ENCODE assay signal across 10 cellular contexts in the genomic region with DNA sequence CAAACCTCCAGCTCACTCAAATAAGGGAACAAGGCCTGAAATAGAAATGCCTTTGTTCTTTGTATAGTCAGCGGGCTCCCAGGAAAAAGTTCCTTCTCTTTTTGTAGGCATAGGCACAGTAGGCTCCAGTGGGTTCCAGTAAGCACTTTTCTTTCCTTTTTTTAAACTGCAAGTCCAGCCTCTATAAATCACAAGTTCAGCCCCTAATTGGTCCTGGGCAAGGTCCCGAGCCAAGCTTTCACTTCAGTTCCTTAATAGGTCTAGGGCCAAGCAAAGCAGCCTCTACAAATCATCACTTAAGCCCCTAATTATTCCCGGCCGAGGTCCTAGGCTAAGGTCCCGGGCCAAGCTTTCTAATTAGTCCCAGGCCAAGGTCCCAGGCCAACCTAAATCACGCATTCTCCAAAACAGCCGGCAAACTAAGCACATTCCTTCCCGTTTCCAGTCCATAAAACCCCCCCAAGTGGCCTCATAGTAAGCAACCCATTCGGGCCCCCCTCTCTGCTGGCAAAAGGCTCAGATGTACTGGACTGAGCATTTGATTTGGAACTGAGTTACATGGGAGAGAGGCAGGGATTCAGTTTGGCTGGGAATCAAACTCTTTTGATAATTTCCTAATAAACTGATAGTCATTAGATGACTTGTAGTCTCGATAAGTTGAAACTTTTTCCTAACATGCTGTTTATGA. TPM values are rescaled to one million over a fixed set of nuclear protein-coding genes. Genes with fewer than 3 reads are reported as not detected.
DNase-seq lines count a peak whose midpoint lies in the region; FAIRE-seq and TF ChIP-seq lines count a peak whose summit lies in the region.
"Not testable (repeated sequence)": the region's sequence is repeated elsewhere in the genome, so short reads cannot be mapped to it uniquely, and the experiment has no call there.
"Had no signal": no experiment of that assay in that cellular context is flagged by ENCODE, and none has a peak within 500 bp of the region (broad histone marks: within the 10 kb centered on the region; RNA-seq: fewer than 3 reads in every experiment).

No MANE protein-coding gene starts in this region.

- CTCF ChIA-PET in SK-N-SH (lab: Yijun Ruan, JAX), result interaction anchor here (1.5 kb wide), 1 partner anchor 206 kb away, joined by 4 read pairs; no protein-coding TSS in a partner anchor

- H3K9ac ChIP-seq in HUES64 (ENCODE audit: low read depth, low read length); SK-N-SH: not testable (repeated sequence)

- not testable (repeated sequence) for H3K27me3 Mint-ChIP-seq in CD14-positive monocyte (ENCODE audit: low read depth in 3 of 3)

- not testable (repeated sequence) for H3K9me3 ChIP-seq in HUES64 (ENCODE audit: insufficient read depth, low read depth, low read length); SK-N-SH; neutrophil; testis

- POLR2A ChIA-PET in SK-N-SH (lab: Yijun Ruan, JAX), result not testable (repeated sequence)

- H3K27me3 ChIP-seq in HUES64 (ENCODE audit: insufficient read depth, low read length), result peaks cover 28% of the 10 kb centered on the region
- not testable (repeated sequence) for H3K27me3 ChIP-seq in SK-N-SH (ENCODE audit: insufficient read depth); layer of hippocampus (ENCODE audit: control insufficient read depth, insufficient read depth, low read length); neutrophil; testis

- 44% methylated on average over 8 of the region's 10 CpGs for whole genome bisulfite sequencing in HUES64
- whole genome bisulfite sequencing in SK-N-SH (ENCODE audit: low lambda C conversion rate), result 31% methylated on average over 9 of the region's 10 CpGs
- 21 to 26% methylated on average over 9 to 10 of the region's 10 CpGs for WGBS in testis, 2 donors

- not testable (repeated sequence) for DNase-seq in CD14-positive monocyte (ENCODE audit: low spot score); SK-N-SH
- DNase-seq in cerebellar cortex (ENCODE audit: low spot score), result peak; percentile 68
- peak; percentile 17 to 18 for DNase-seq in frontal cortex (ENCODE audit: low spot score in 2 of 2)
- peak; percentile 67 for DNase-seq in testis

- not testable (repeated sequence) for TF ChIP-seq EP300 in SK-N-SH (IDR thresholded peaks at IDR 0.05; ENCODE audit: borderline replicate concordance in 1 of 2, low read depth in 1 of 2, low read length in 1 of 2)

- not testable (repeated sequence) for H3K4me2 ChIP-seq in SK-N-SH

- intact Hi-C loops in CD14-positive monocyte (cut with micrococcal nuclease); testis (cut with DNase I; ENCODE audit: low total_unique reads): not testable (repeated sequence)

- not testable (repeated sequence) for H3K36me3 ChIP-seq in HUES64 (ENCODE audit: insufficient read depth, low read length); SK-N-SH (replicated peaks in 1 of 2; ENCODE audit: control insufficient read depth in 1 of 2, insufficient read depth in 2 of 2, low read length in 1 of 2); neutrophil; testis (ENCODE audit: low read depth, missing control alignments)

- not testable (repeated sequence) for TF ChIP-seq POLR2A in testis (IDR thresholded peaks at IDR 0.05)

- peak overlapping the region; percentile 65; the same call in 1 of the 2 replicates for H2AFZ ChIP-seq in SK-N-SH (ENCODE audit: low read depth)

- peak overlapping the region; percentile 76 for H3K4me3 ChIP-seq in HUES64 (ENCODE audit: low read length)
- H3K4me3 ChIP-seq in SK-N-SH (ENCODE audit: low read depth in 2 of 2, low read length in 1 of 2), result not testable (repeated sequence)
- H3K4me3 ChIP-seq in neutrophil (ENCODE audit: low read depth in 1 of 2, low read length in 1 of 2), result peak overlapping the region in 1 of 2 experiments; percentile 36
- peak overlapping the region in 1 of 2 donors; percentile 69 for H3K4me3 ChIP-seq in testis

- not testable (repeated sequence) for H4K20me1 ChIP-seq in SK-N-SH (ENCODE audit: insufficient read depth)

- H3K79me2 ChIP-seq in SK-N-SH (ENCODE audit: insufficient read depth), result not testable (repeated sequence)

- H3K4me1 ChIP-seq in HUES64 (ENCODE audit: insufficient read depth, low read length); SK-N-SH (ENCODE audit: control insufficient read depth in 1 of 2, insufficient read depth in 2 of 2, low read depth in 1 of 2, low read length in 1 of 2); testis: not testable (repeated sequence)
- H3K4me1 ChIP-seq in neutrophil (ENCODE audit: control insufficient read depth in 1 of 2, insufficient read depth in 1 of 2, low read depth in 1 of 2, low read length in 1 of 2), result peaks cover 40 to 47% of the 10 kb centered on the region in 2 experiments

- not testable (repeated sequence) for H3K36me3 Mint-ChIP-seq in CD14-positive monocyte

- H3K27ac Mint-ChIP-seq in CD14-positive monocyte, result peak overlapping the region; percentile 74 to 86 (median 80)

- H3K4me1 Mint-ChIP-seq in CD14-positive monocyte, result peaks cover 39% of the 10 kb centered on the region

- TF ChIP-seq RAD21 in SK-N-SH (IDR thresholded peaks at IDR 0.05; ENCODE audit: low read length), result not testable (repeated sequence)

- TF ChIP-seq CTCF in CD14-positive monocyte (IDR thresholded peaks at IDR 0.05); SK-N-SH (IDR thresholded peaks at IDR 0.05); neutrophil (IDR thresholded peaks at IDR 0.05); testis (IDR thresholded peaks at IDR 0.05): not testable (repeated sequence)

- not testable (repeated sequence) for H3F3A ChIP-seq in SK-N-SH (replicated peaks; ENCODE audit: insufficient read depth)

- not testable (repeated sequence) for FAIRE-seq in frontal cortex (lab: Jason Lieb, UNC)

- not testable (repeated sequence) for H3K9me3 Mint-ChIP-seq in CD14-positive monocyte

- H3K4me3 Mint-ChIP-seq in CD14-positive monocyte, result peak overlapping the region; percentile 49 to 65

- H3K9me2 ChIP-seq in SK-N-SH, result not testable (repeated sequence)

- not testable (repeated sequence) for H3K27ac ChIP-seq in HUES64 (ENCODE audit: low read depth, low read length); SK-N-SH (ENCODE audit: low read depth in 2 of 2, low read length in 1 of 2)
- peak overlapping the region; percentile 86 for H3K27ac ChIP-seq in layer of hippocampus (ENCODE audit: low read depth, low read length)
- H3K27ac ChIP-seq in neutrophil, result peak overlapping the region; percentile 89
- peak overlapping the region; percentile 19 to 92 for H3K27ac ChIP-seq in testis

RNA-seq across cellular contexts. Expression of a gene that starts 8.7 kb away (rescaled TPM):
- polyA plus RNA-seq in CD14-positive monocyte (10 to 100 TPM in 1 of 2 donors, 1 to 10 TPM in 1; 3.4 to 19.3 TPM), SK-N-SH (2012; rRNA removed) (0.07 and 0.10 TPM in 2 replicates), testis (ENCODE audit: insufficient read depth, low read depth, low replicate concordance) (2.8 TPM)
- polyA plus RNA-seq in HUES64 (2013, experiment 1 of 2), result not detected
- not detected for polyA plus RNA-seq in HUES64 (2013, experiment 2 of 2)
- 0.05 and 0.12 TPM in 2 replicates for polyA plus RNA-seq in SK-N-SH (2012; cell fraction: cytosol; rRNA removed)
- polyA plus RNA-seq in SK-N-SH (2012; cell fraction: nucleus; rRNA removed), result 0.13 and 0.46 TPM in 2 replicates
- total RNA-seq in frontal cortex (0.82 TPM), testis (1 to 10 TPM in 1 of 2 donors, under 1 TPM in 1; 0.94 to 2.5 TPM)

RNA-seq across cellular contexts. Expression of a gene that starts 16.6 kb away (rescaled TPM):
- polyA plus RNA-seq in CD14-positive monocyte (100 to 1,000 TPM in 1 of 2 donors, 10 to 100 TPM in 1; 35.9 to 131 TPM), SK-N-SH (2012; rRNA removed) (not detected in 2 replicates), testis (ENCODE audit: insufficient read depth, low read depth, low replicate concordance) (25.7 TPM)
- not detected for polyA plus RNA-seq in HUES64 (2013, experiment 1 of 2)
- not detected for polyA plus RNA-seq in HUES64 (2013, experiment 2 of 2)
- polyA plus RNA-seq in SK-N-SH (2012; cell fraction: cytosol; rRNA removed), result not detected in 2 replicates
- polyA plus RNA-seq in SK-N-SH (2012; cell fraction: nucleus; rRNA removed), result not detected in 2 replicates
- total RNA-seq in frontal cortex (2.9 TPM), testis (1 to 10 TPM; 2.0 to 5.5 TPM)
- total RNA-seq: mammary epithelial cell, OCI-LY7 had no signal
- polyA plus RNA-seq: mammary epithelial cell had no signal

RNA-seq across cellular contexts. Expression of a gene that starts 27.8 kb away (rescaled TPM):
- polyA plus RNA-seq in CD14-positive monocyte (100 to 1,000 TPM; 281 to 588 TPM), SK-N-SH (2012; rRNA removed) (0.89 and 1.1 TPM in 2 replicates), testis (ENCODE audit: insufficient read depth, low read depth, low replicate concordance) (15.4 TPM)
- polyA plus RNA-seq in HUES64 (2013, experiment 1 of 2), result 0.20 TPM
- polyA plus RNA-seq in HUES64 (2013, experiment 2 of 2), result 0.89 TPM
- 1.5 and 2.2 TPM in 2 replicates for polyA plus RNA-seq in SK-N-SH (2012; cell fraction: cytosol; rRNA removed)
- 0.27 and 0.62 TPM in 2 replicates for polyA plus RNA-seq in SK-N-SH (2012; cell fraction: nucleus; rRNA removed)
- total RNA-seq in frontal cortex (6.5 TPM), testis (10 to 100 TPM in 1 of 2 donors, 1 to 10 TPM in 1; 7.2 to 19.9 TPM)
- total RNA-seq: mammary epithelial cell had no signal

Comparison
In these comparisons a context has a peak if more than half of its experiments do, and no peak if none do; other contexts are left out.
1. RNA of a gene that starts 16.6 kb away (polyA plus RNA-seq): 35.9 to 131 TPM in CD14-positive monocyte and 25.7 TPM in testis (single experiment); not detected in SK-N-SH; every median in the first group is over 10 times any median in the second.
2. RNA of a gene that starts 27.8 kb away (polyA plus RNA-seq): 281 to 588 TPM in CD14-positive monocyte; 15.4 TPM in testis (single experiment) and 0.27 to 2.2 TPM in SK-N-SH; every median in the first group is over 10 times any median in the second.